ENCODE assay signal across 31 cellular contexts in the genomic region with DNA sequence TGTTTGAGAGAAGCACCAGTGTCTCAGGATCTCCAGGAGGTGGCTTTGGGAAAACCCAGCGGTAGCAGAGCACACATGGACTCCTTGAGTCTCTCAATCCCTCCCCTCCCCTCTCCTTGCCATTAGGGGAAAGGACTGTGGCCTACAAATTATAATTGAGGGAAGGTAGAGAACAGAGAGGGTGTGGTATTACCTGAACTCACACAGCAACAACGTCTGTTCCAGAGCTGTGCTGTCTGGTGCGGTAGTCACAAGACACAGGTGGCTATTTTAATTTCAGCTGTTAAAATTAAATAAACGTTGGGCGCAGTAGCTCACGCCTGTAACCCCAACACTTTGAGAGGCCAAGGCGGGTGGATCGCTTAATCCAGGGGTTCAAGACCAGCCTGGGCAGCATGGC.
"Had no signal": no experiment of that assay in that cellular context is flagged by ENCODE, and none has a peak within 500 bp of the region (broad histone marks: within the 10 kb centered on the region; RNA-seq: fewer than 3 reads in every experiment).

No MANE protein-coding gene starts in this region.

- H3K4me3 ChIP-seq: neural progenitor cell, ovary, psoas muscle, skin epidermis, smooth muscle cell, spleen, suprapubic skin, testis, tibial artery, transverse colon, upper lobe of right lung, uterus had no signal

- H3K27me3 Mint-ChIP-seq: progenitor cell of endocrine pancreas; stimulated activated memory B cell treated with anti-CD40 and anti-IgM and Interleukin-4, amounts not matched to agents 10 μg/mL and 1 μg/mL and 100 μg/mL, for 72 hours; stimulated activated naive CD8-positive, alpha-beta T cell treated with anti-CD3 and anti-CD28 coated beads, Interleukin-15, amount 100 ng/mL, for 72 hours; type B pancreatic cell had no signal

- H3K4me3 Mint-ChIP-seq: natural killer cell; nephron; neural progenitor cell; stimulated activated memory B cell treated with anti-CD40 and anti-IgM and Interleukin-4, amounts not matched to agents 10 μg/mL and 1 μg/mL and 100 μg/mL, for 72 hours; stimulated activated naive CD8-positive, alpha-beta T cell treated with anti-CD3 and anti-CD28 coated beads, Interleukin-15, amount 100 ng/mL, for 72 hours; type B pancreatic cell had no signal

- H3K27ac Mint-ChIP-seq: natural killer cell; nephron; neural progenitor cell; stimulated activated memory B cell treated with anti-CD40 and anti-IgM and Interleukin-4, amounts not matched to agents 10 μg/mL and 1 μg/mL and 100 μg/mL, for 72 hours; type B pancreatic cell had no signal

- ATAC-seq: natural killer cell; psoas muscle; right cardiac atrium; sciatic nerve; stimulated activated memory B cell treated with anti-CD40 and anti-IgM and Interleukin-4, amounts not matched to agents 10 μg/mL and 1 μg/mL and 100 μg/mL, for 72 hours; stimulated activated naive CD8-positive, alpha-beta T cell treated with anti-CD3 and anti-CD28 coated beads, Interleukin-15, amount 100 ng/mL, for 72 hours; stimulated activated naive CD8-positive, alpha-beta T cell treated with anti-CD3 and anti-CD28 coated beads, Interleukin-15, Interleukin-2, amounts not matched to agents 100 U/mL and 50 U/mL, for 24 hours; upper lobe of right lung had no signal

- H3K9me3 ChIP-seq: ovary, psoas muscle, suprapubic skin, testis, tibial artery, transverse colon, upper lobe of right lung, uterus had no signal

- H3K9me3 Mint-ChIP-seq: natural killer cell; stimulated activated memory B cell treated with anti-CD40 and anti-IgM and Interleukin-4, amounts not matched to agents 10 μg/mL and 1 μg/mL and 100 μg/mL, for 72 hours; stimulated activated naive CD8-positive, alpha-beta T cell treated with anti-CD3 and anti-CD28 coated beads, Interleukin-15, amount 100 ng/mL, for 72 hours; type B pancreatic cell had no signal

- H3K36me3 ChIP-seq: ovary, uterus had no signal

- H3K27me3 ChIP-seq: neural progenitor cell, ovary, spleen, suprapubic skin, testis, tibial artery, transverse colon, upper lobe of right lung, uterus had no signal

- H3K27ac ChIP-seq: neural progenitor cell, ovary, parathyroid adenoma, psoas muscle, skin epidermis, spleen, suprapubic skin, testis, tibial artery, transverse colon, upper lobe of right lung, uterus had no signal

- DNase-seq: natural killer cell; occipital lobe; ovary; posterior cingulate gyrus; psoas muscle; right cardiac atrium; spleen; stimulated activated CD4-positive, alpha-beta T cell treated with anti-CD3 and anti-CD28 coated beads, Interleukin-12 subunit alpha, Interleukin-12 subunit beta, amount 100 ng/mL, for 4 hours; stimulated activated CD4-positive, alpha-beta T cell treated with anti-CD3 and anti-CD28 coated beads, Interleukin-1b, Interleukin-23, amount 100 ng/mL, for 48 hours; stimulated activated CD4-positive, alpha-beta T cell treated with anti-CD3 and anti-CD28 coated beads, Interleukin-4, amount 100 ng/mL, for 1 hour; stimulated activated CD4-positive, alpha-beta T cell treated with anti-CD3 and anti-CD28 coated beads, Interleukin-4, amount 100 ng/mL, for 4 hours; stimulated activated CD8-positive, alpha-beta memory T cell treated with anti-CD3 and anti-CD28 coated beads, Interleukin-4, amount 100 ng/mL, for 48 hours; stimulated activated naive CD4-positive, alpha-beta T cell; stimulated activated naive CD8-positive, alpha-beta T cell treated with anti-CD3 and anti-CD28 coated beads, Interleukin-15, amount 100 ng/mL, for 72 hours; stimulated activated naive CD8-positive, alpha-beta T cell treated with anti-CD3 and anti-CD28 coated beads, Interleukin-15, Interleukin-2, amounts not matched to agents 100 U/mL and 50 U/mL, for 24 hours; substantia nigra; testis; tibial artery; transverse colon; upper lobe of right lung; uterus had no signal

- H3K4me1 Mint-ChIP-seq: natural killer cell; nephron; stimulated activated memory B cell treated with anti-CD40 and anti-IgM and Interleukin-4, amounts not matched to agents 10 μg/mL and 1 μg/mL and 100 μg/mL, for 72 hours; stimulated activated naive CD8-positive, alpha-beta T cell treated with anti-CD3 and anti-CD28 coated beads, Interleukin-15, amount 100 ng/mL, for 72 hours had no signal

- H3K4me2 ChIP-seq: neural progenitor cell, smooth muscle cell had no signal

- H3K4me1 ChIP-seq: neural progenitor cell, parathyroid adenoma, psoas muscle, spleen, suprapubic skin, testis, tibial artery, upper lobe of right lung, uterus had no signal
